In the genomic region with DNA sequence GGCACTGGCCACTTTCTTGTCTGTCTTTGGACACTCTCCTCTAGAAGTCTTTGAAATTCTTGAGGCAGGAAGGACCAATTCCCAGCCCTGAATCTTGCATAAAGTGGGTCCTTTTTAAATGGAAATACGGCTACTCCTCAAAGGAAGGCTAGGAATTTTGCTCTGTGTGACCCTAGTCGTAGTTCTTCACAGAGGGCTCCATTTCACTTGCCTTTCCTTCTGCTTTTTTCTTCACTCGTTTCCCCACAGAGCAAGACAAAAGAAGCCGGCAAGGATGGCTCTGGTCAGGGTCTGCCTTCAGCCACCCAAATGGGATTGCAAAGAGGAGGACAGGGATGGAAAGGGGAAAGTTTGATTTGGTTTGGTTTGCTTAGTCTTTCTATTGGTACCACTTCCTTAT, we compare ENCODE assay signal across 8 cellular contexts. TPM values are rescaled to one million over a fixed set of nuclear protein-coding genes. Genes with fewer than 3 reads are reported as not detected.
DNase-seq lines count a peak whose midpoint lies in the region; ATAC-seq, FAIRE-seq and TF ChIP-seq lines count a peak whose summit lies in the region.

No MANE protein-coding gene starts in this region.

- H3K27ac ChIP-seq in left ventricle myocardium inferior (replicated peaks) (peak overlapping the region; percentile 94), astrocyte (ENCODE audit: low read depth, low read length) (no peak overlapping the region), mucosa of rectum (ENCODE audit: low read depth in 2 of 2, low read length in 2 of 2) (peak overlapping the region; percentile 50 to 97), vagina (peak overlapping the region; percentile 93)

- no peaks in the 10 kb centered on the region for H3K27me3 ChIP-seq in left ventricle myocardium inferior (ENCODE audit: low read depth)
- no peaks in the 10 kb centered on the region for H3K27me3 ChIP-seq in astrocyte (ENCODE audit: insufficient read depth, low read length)
- H3K27me3 ChIP-seq in mucosa of rectum (ENCODE audit: control insufficient read depth in 2 of 2, insufficient read depth in 2 of 2, low read length in 2 of 2), result no peaks in the 10 kb centered on the region
- H3K27me3 ChIP-seq in vagina, result no peaks in the 10 kb centered on the region

- intact Hi-C loops in left ventricle myocardium inferior (cut with micrococcal nuclease), result no loop called here
- intact Hi-C loops in left cardiac atrium (cut with DNase I), result no loop called here
- intact Hi-C loops in vagina (cut with DNase I), result no loop called here

- TF ChIP-seq CTCF in left ventricle myocardium inferior (IDR thresholded peaks at IDR 0.05; ENCODE audit: borderline replicate concordance) (no peak), astrocyte (IDR thresholded peaks at IDR 0.05; ENCODE audit: insufficient read depth, low read depth, low read length) (no peak), vagina (IDR thresholded peaks at IDR 0.05) (no peak)

- peaks cover 11% of the 10 kb centered on the region for H3K9me3 ChIP-seq in left ventricle myocardium inferior (replicated peaks)
- H3K9me3 ChIP-seq in astrocyte (ENCODE audit: insufficient read depth, low read depth, low read length), result no peaks in the 10 kb centered on the region
- no peaks in the 10 kb centered on the region for H3K9me3 ChIP-seq in mucosa of rectum (ENCODE audit: control insufficient read depth in 2 of 2, low read length in 2 of 2)
- H3K9me3 ChIP-seq in vagina, result no peaks in the 10 kb centered on the region

- no peaks in the 10 kb centered on the region for H3K36me3 Mint-ChIP-seq in astrocyte (ENCODE audit: low read depth, unreplicated experiment)

- DNase-seq in left ventricle myocardium inferior, result no peak
- DNase-seq in left cardiac atrium, result no peak
- DNase-seq in astrocyte (ENCODE audit: low read depth), result no peak
- DNase-seq in vagina (ENCODE audit: extremely low spot score in 2 of 2), result no peak
- DNase-seq in NOMO-1 treated with DMSO at 0.1 percent for 48 hours (lab: John Stamatoyannopoulos, UW; ENCODE audit: unreplicated experiment), result no peak
- no peak for DNase-seq in CD1c-positive myeloid dendritic cell (ENCODE audit: extremely low spot score)
- DNase-seq in DMS79 treated with DMSO at 0.1 percent for 48 hours (lab: John Stamatoyannopoulos, UW), result no peak

- H2AFZ ChIP-seq in astrocyte (ENCODE audit: low read depth, low read length), result peak overlapping the region; percentile 19

- no peak overlapping the region for H3K27ac Mint-ChIP-seq in astrocyte (ENCODE audit: unreplicated experiment)

- TF ChIP-seq POLR2A in vagina (IDR thresholded peaks at IDR 0.05), result no peak

- H3K9ac ChIP-seq in astrocyte (ENCODE audit: low read length) (no peak overlapping the region), mucosa of rectum (ENCODE audit: low read depth in 1 of 2, low read length in 2 of 2) (no peak overlapping the region)

- ATAC-seq in left cardiac atrium, result no peak

- no peak overlapping the region for H3K4me3 ChIP-seq in left ventricle myocardium inferior
- no peak overlapping the region for H3K4me3 ChIP-seq in astrocyte (ENCODE audit: insufficient read depth, low read depth, low read length)
- no peak overlapping the region for H3K4me3 ChIP-seq in mucosa of rectum (ENCODE audit: low read length in 2 of 2)
- H3K4me3 ChIP-seq in vagina, result no peak overlapping the region

- H4K20me1 ChIP-seq in astrocyte (ENCODE audit: insufficient read depth, low read length), result no peaks in the 10 kb centered on the region

- peaks cover 6% of the 10 kb centered on the region for H3K27me3 Mint-ChIP-seq in astrocyte (ENCODE audit: low read depth, unreplicated experiment)

- H3K4me2 ChIP-seq in astrocyte (ENCODE audit: low read length), result no peak overlapping the region

- no peak for FAIRE-seq in astrocyte (lab: Jason Lieb, UNC)

- H3K4me1 ChIP-seq in left ventricle myocardium inferior, result peaks cover 15% of the 10 kb centered on the region
- no peaks in the 10 kb centered on the region for H3K4me1 ChIP-seq in astrocyte (ENCODE audit: insufficient read depth, low read length)
- peaks cover 3 to 4% of the 10 kb centered on the region in 2 donors for H3K4me1 ChIP-seq in mucosa of rectum (ENCODE audit: control insufficient read depth in 2 of 2, insufficient read depth in 2 of 2, low read length in 2 of 2)
- peaks cover 12% of the 10 kb centered on the region for H3K4me1 ChIP-seq in vagina

- no peaks in the 10 kb centered on the region for H3K79me2 ChIP-seq in astrocyte (ENCODE audit: insufficient read depth, low read length)

- H3K4me3 Mint-ChIP-seq in astrocyte (ENCODE audit: unreplicated experiment), result no peak overlapping the region

- H3K4me1 Mint-ChIP-seq in astrocyte (ENCODE audit: low read depth, unreplicated experiment), result no peaks in the 10 kb centered on the region

- peaks cover 3% of the 10 kb centered on the region for H3K9me3 Mint-ChIP-seq in astrocyte (ENCODE audit: unreplicated experiment)

- H3K36me3 ChIP-seq in left ventricle myocardium inferior (no peaks in the 10 kb centered on the region), astrocyte (ENCODE audit: insufficient read depth, low read length) (no peaks in the 10 kb centered on the region), mucosa of rectum (ENCODE audit: control insufficient read depth in 2 of 2, insufficient read depth in 2 of 2, low read length in 2 of 2) (no peaks in the 10 kb centered on the region), vagina (no peaks in the 10 kb centered on the region)

RNA-seq across cellular contexts. Expression of gene HLA-E, which starts 25.8 kb away (rescaled TPM):
- total RNA-seq in left ventricle myocardium inferior, result 142 TPM
- 100 to 1,000 TPM; 210 to 242 TPM for total RNA-seq in left cardiac atrium
- total RNA-seq in astrocyte, result 94.9 and 105 TPM in 2 replicates
- total RNA-seq in vagina, result 618 TPM

RNA-seq across cellular contexts. Expression of gene GNL1, which starts 41.2 kb away (rescaled TPM):
- 18.3 TPM for total RNA-seq in left ventricle myocardium inferior
- total RNA-seq in left cardiac atrium, result 10 to 100 TPM; 25.7 to 32.1 TPM
- 49.0 and 49.3 TPM in 2 replicates for total RNA-seq in astrocyte
- total RNA-seq in vagina, result 24.1 TPM

RNA-seq across cellular contexts. Expression of gene PRR3, which starts 42.0 kb away (rescaled TPM):
- 2.0 TPM for total RNA-seq in left ventricle myocardium inferior
- total RNA-seq in left cardiac atrium, result 1 to 10 TPM; 4.6 to 5.4 TPM
- total RNA-seq in astrocyte, result 11.0 and 13.0 TPM in 2 replicates
- 5.9 TPM for total RNA-seq in vagina

RNA-seq across cellular contexts. Expression of gene ABCF1, which starts 56.1 kb away (rescaled TPM):
- 38.8 TPM for total RNA-seq in left ventricle myocardium inferior
- total RNA-seq in left cardiac atrium, result 10 to 100 TPM; 30.7 to 45.9 TPM
- total RNA-seq in astrocyte, result 58.1 and 60.3 TPM in 2 replicates
- total RNA-seq in vagina, result 29.5 TPM
